In genomic region chr2:128280901-128281321, GRCh38 we compare ENCODE assay signal across 13 cellular contexts. TPM values are rescaled to one million over a fixed set of nuclear protein-coding genes. Genes with fewer than 3 reads are reported as not detected.
DNase-seq lines count a peak whose midpoint lies in the region; TF ChIP-seq lines count a peak whose summit lies in the region.
"Had no signal": no experiment of that assay in that cellular context is flagged by ENCODE, and none has a peak within 500 bp of the region (broad histone marks: within the 10 kb centered on the region; RNA-seq: fewer than 3 reads in every experiment).

No MANE protein-coding gene starts in this region.

- no peaks in the 10 kb centered on the region for H3K27me3 Mint-ChIP-seq in osteocyte (ENCODE audit: unreplicated experiment)
- H3K27me3 Mint-ChIP-seq: activated naive CD8-positive, alpha-beta T cell; CD4-positive, CD25-positive, alpha-beta regulatory T cell had no signal

- H3K9me3 ChIP-seq in BLaER1: no peaks in the 10 kb centered on the region
- no peaks in the 10 kb centered on the region for H3K9me3 ChIP-seq in left ventricle myocardium inferior (replicated peaks)
- H3K9me3 ChIP-seq: SJSA1 had no signal

- CTCF ChIA-PET in RWPE1 (lab: Yijun Ruan, JAX): interaction anchor here (1.0 kb wide), 1 partner anchor 26 kb away, joined by 4 read pairs; no protein-coding TSS in a partner anchor

- intact Hi-C loops in left ventricle myocardium inferior (cut with micrococcal nuclease): no loop called here

- H3K4me3 ChIP-seq in BLaER1: peak overlapping the region; percentile 51
- H3K4me3 ChIP-seq in left ventricle myocardium inferior: no peak overlapping the region
- H3K4me3 ChIP-seq: hepatocyte, SJSA1 had no signal

- peaks cover 26% of the 10 kb centered on the region for H3K36me3 ChIP-seq in BLaER1
- H3K36me3 ChIP-seq in left ventricle myocardium inferior: no peaks in the 10 kb centered on the region

- DNase-seq in RWPE1 (ENCODE audit: low spot score) (no peak), left ventricle myocardium inferior (peak; percentile 40), osteocyte (ENCODE audit: extremely low spot score, unreplicated experiment) (no peak), AG08395 (ENCODE audit: low spot score) (no peak), dermis blood vessel endothelial cell (no peak)
- DNase-seq in stimulated activated CD4-positive, alpha-beta T cell treated with anti-CD3 and anti-CD28 coated beads, Interleukin-2, amount 100 ng/mL, for 24 hours: no peak
- no peak for DNase-seq in effector CD4-positive, alpha-beta T cell
- DNase-seq: activated CD4-positive, alpha-beta T cell treated with anti-CD3 and anti-CD28 coated beads, Interleukin-2, amount 50 U/mL, for 1 hour; CD4-positive, CD25-positive, alpha-beta regulatory T cell had no signal

- H4K20me1 ChIP-seq in BLaER1: peaks cover 95% of the 10 kb centered on the region

- H3K27ac ChIP-seq in BLaER1: peak overlapping the region; percentile 81
- H3K27ac ChIP-seq in RWPE1: peak overlapping the region; percentile 52
- peak overlapping the region; percentile 62 for H3K27ac ChIP-seq in left ventricle myocardium inferior (replicated peaks)
- H3K27ac ChIP-seq: hepatocyte, SJSA1 had no signal

- peak overlapping the region; percentile 97 for H3K4me2 ChIP-seq in BLaER1
- H3K4me2 ChIP-seq: hepatocyte had no signal

- peaks cover 27% of the 10 kb centered on the region for H3K4me1 Mint-ChIP-seq in osteocyte (ENCODE audit: unreplicated experiment)

- H3K9ac ChIP-seq in BLaER1: peak overlapping the region; percentile 68

- no peak overlapping the region for H3K4me3 Mint-ChIP-seq in osteocyte (ENCODE audit: unreplicated experiment)
- H3K4me3 Mint-ChIP-seq: activated naive CD8-positive, alpha-beta T cell; CD4-positive, CD25-positive, alpha-beta regulatory T cell had no signal

- H3K4me1 ChIP-seq in BLaER1 (peaks cover 93% of the 10 kb centered on the region), left ventricle myocardium inferior (peaks cover 61% of the 10 kb centered on the region)
- H3K4me1 ChIP-seq: SJSA1 had no signal

- TF ChIP-seq CTCF in RWPE1 (conservative IDR thresholded peaks at IDR 0.05; ENCODE audit: low read depth) (no peak), left ventricle myocardium inferior (IDR thresholded peaks at IDR 0.05; ENCODE audit: borderline replicate concordance) (no peak), osteocyte (IDR thresholded peaks at IDR 0.05) (no peak)

- H3K9me3 Mint-ChIP-seq in osteocyte (ENCODE audit: unreplicated experiment): no peaks in the 10 kb centered on the region
- H3K9me3 Mint-ChIP-seq: CD4-positive, CD25-positive, alpha-beta regulatory T cell had no signal

- POLR2A ChIA-PET in RWPE1 (lab: Yijun Ruan, JAX; ENCODE audit: low non-redundant PET): no interaction called here

- H3K36me3 Mint-ChIP-seq in osteocyte (ENCODE audit: unreplicated experiment): no peaks in the 10 kb centered on the region
- H3K36me3 Mint-ChIP-seq: CD4-positive, CD25-positive, alpha-beta regulatory T cell had no signal

- H3K27me3 ChIP-seq in BLaER1 (no peaks in the 10 kb centered on the region), left ventricle myocardium inferior (ENCODE audit: low read depth) (no peaks in the 10 kb centered on the region)
- H3K27me3 ChIP-seq: hepatocyte, SJSA1 had no signal

- H3K27ac Mint-ChIP-seq in osteocyte (ENCODE audit: unreplicated experiment): peak overlapping the region; percentile 38
- H3K27ac Mint-ChIP-seq: activated naive CD8-positive, alpha-beta T cell had no signal

RNA-seq across cellular contexts. Expression of gene HS6ST1, which starts 37.8 kb away (rescaled TPM):
- total RNA-seq in left ventricle myocardium inferior (26.7 TPM), osteocyte (42.6 and 43.0 TPM in 2 replicates), dermis blood vessel endothelial cell (20.2 and 27.1 TPM in 2 replicates)
